1 cellular context compared by ENCODE assay signal in genomic region chr7:144941127-144941526, GRCh38.
TF ChIP-seq lines count a peak whose summit lies in the region.

No MANE protein-coding gene starts in this region.

TF ChIP-seq in WTC11, 78 proteins besides CTCF, POLR2A, EP300 and RAD21 (continued from another document):
- TF ChIP-seq ARID4B (CRISPR knock-in tag; IDR thresholded peaks at IDR 0.05; ENCODE audit: borderline replicate concordance): no peak
- no peak for TF ChIP-seq ZBTB43 (CRISPR knock-in tag; IDR thresholded peaks at IDR 0.05)
- TF ChIP-seq TEAD4 (CRISPR knock-in tag; IDR thresholded peaks at IDR 0.05): no peak
- TF ChIP-seq MYBL2 (CRISPR knock-in tag; IDR thresholded peaks at IDR 0.05): no peak
- TF ChIP-seq ZBTB21 (CRISPR knock-in tag; IDR thresholded peaks at IDR 0.05; ENCODE audit: borderline replicate concordance): no peak
- TF ChIP-seq SP1 (CRISPR knock-in tag; conservative IDR thresholded peaks at IDR 0.05): no peak
- no peak for TF ChIP-seq PRRX2 (CRISPR knock-in tag; IDR thresholded peaks at IDR 0.05)
